ENCODE assay signal across 1 cellular context in the genomic region with DNA sequence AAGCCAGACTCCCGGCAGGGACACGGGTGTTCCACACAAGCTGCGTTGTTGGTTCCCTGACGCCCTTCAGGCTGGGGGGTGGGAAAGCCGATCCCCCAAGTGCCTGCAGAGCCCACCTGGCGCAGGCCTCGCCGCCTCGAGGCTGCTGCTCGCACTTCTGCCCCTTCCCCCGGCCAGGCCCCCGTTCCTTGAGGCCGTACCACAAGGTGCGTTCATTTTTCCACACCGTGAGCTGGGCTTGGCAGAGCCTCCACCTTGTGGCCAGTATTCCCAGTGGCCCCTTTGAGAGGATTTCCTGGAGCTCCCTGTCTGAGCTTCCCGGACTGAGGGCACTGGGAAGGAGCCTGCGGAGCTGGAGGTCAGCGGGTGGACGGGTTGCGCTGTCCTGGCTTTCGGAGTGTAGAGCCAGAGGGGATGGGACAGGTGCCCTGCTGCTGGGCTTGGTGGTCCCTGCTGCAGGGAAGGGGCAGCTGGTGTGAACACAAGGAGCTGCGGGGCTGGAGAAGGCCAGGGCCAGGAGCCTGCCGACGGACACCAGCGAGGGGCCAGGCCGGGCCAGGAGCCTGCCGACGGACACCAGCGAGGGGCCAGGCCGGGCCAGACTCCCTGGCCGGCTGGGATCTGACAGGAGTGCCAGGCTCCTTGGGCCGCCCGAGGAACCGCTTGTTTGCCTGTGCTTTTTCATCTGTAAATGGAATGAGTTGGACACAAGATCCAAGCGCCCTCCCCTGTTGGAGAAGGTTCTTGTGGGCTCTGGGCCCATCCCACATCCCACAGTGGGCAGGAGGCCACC.
TF ChIP-seq lines count a peak whose summit lies in the region.

No MANE protein-coding gene starts in this region.

TF ChIP-seq in GM12891, 5 proteins besides CTCF, POLR2A, EP300 and RAD21:
- TF ChIP-seq POU2F2 (IDR thresholded peaks at IDR 0.05; ENCODE audit: low read depth, low read length), result no peak
- no peak for TF ChIP-seq TAF1 (IDR thresholded peaks at IDR 0.05; ENCODE audit: low read depth, low read length)
- TF ChIP-seq SPI1 (IDR thresholded peaks at IDR 0.05; ENCODE audit: low read depth, low read length), result no peak
- no peak for TF ChIP-seq POLR2AphosphoS5 (IDR thresholded peaks at IDR 0.05; ENCODE audit: low read depth, low read length)
- TF ChIP-seq PAX5 (IDR thresholded peaks at IDR 0.05; ENCODE audit: insufficient read depth, low read length, severe bottlenecking), result no peak
